In the genomic region with DNA sequence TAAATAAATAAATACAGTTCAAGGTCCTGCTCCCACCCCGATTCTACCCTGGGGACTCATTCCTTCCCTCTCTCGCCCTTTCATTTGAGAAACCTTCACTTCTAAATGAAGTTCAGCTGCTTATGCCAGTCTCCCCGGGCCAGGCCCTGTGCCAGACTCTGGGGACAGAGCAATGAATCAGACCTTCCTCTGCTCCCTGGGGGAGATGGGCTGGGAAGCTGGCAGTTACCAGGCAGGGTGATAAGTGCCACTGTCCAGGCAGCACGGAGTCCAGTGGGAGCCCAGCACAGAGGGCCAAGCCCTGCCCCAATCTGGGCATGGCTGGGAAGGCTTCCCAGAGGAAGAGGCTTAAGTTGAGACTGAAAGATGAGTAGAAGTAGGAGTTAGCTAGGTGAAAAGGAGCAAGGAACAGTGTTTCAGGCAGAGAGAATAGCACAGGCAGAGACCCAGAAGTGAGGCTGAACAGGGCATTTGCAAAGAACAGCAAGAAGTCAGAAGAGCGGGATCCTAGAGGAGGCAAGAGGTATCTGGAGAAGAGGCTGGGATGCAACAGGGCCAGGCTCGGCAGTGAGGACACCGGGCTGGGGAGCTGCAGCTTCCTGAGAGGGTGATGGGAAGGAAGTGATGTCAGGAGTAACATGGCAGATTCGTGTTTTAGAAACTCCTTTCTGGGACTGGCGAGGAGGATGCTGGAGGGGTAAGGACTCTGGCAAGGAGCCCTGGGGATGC, we compare ENCODE assay signal across 10 cellular contexts. TPM values are rescaled to one million over a fixed set of nuclear protein-coding genes. Genes with fewer than 3 reads are reported as not detected.
DNase-seq lines count a peak whose midpoint lies in the region; ATAC-seq and TF ChIP-seq lines count a peak whose summit lies in the region.
"Had no signal": no experiment of that assay in that cellular context is flagged by ENCODE, and none has a peak within 500 bp of the region (broad histone marks: within the 10 kb centered on the region; RNA-seq: fewer than 3 reads in every experiment).

No MANE protein-coding gene starts in this region.

- no peak for ATAC-seq in activated T-helper 17 cell treated with anti-CD3 and anti-CD28 coated beads, Interleukin-2, amount 50 U/mL, for 72 hours (replicated peaks)
- peak; percentile 70 for ATAC-seq in aorta (ENCODE audit: low FRiP score)
- no peak for ATAC-seq in natural killer cell treated with Interleukin-12 subunit alpha and Interleukin-12 subunit beta and Interleukin-15 and Interleukin-18, amount 100 ng/mL, for 72 hours
- ATAC-seq: left colon had no signal

- H3K27me3 ChIP-seq in mammary epithelial cell (ENCODE audit: insufficient read depth, low read length) (peaks cover 7% of the 10 kb centered on the region), aorta (ENCODE audit: control insufficient read depth in 1 of 2, insufficient read depth in 2 of 2, low read length in 1 of 2) (no peaks in the 10 kb centered on the region)

- BruUV-seq in MCF 10A (replicated peaks; lab: Mats Ljungman, UMichigan) (no TSS peak), mammary epithelial cell (replicated peaks; lab: Mats Ljungman, UMichigan) (no TSS peak)

- H3K4me1 Mint-ChIP-seq in MCF 10A (ENCODE audit: insufficient read depth, unreplicated experiment), result peaks cover 6% of the 10 kb centered on the region
- H3K4me1 Mint-ChIP-seq in activated T-helper 17 cell treated with anti-CD3 and anti-CD28 coated beads, Interleukin-2, amount 50 U/mL, for 72 hours, result peaks cover 28% of the 10 kb centered on the region
- H3K4me1 Mint-ChIP-seq in natural killer cell treated with Interleukin-12 subunit alpha and Interleukin-12 subunit beta and Interleukin-15 and Interleukin-18, amount 100 ng/mL, for 72 hours (ENCODE audit: low read depth in 2 of 2), result peaks cover 14 to 24% of the 10 kb centered on the region in 2 donors

- no peaks in the 10 kb centered on the region for H3K79me2 ChIP-seq in mammary epithelial cell (ENCODE audit: insufficient read depth, low read length)

- no peaks in the 10 kb centered on the region for H3K36me3 Mint-ChIP-seq in MCF 10A (ENCODE audit: insufficient read depth, unreplicated experiment)
- no peaks in the 10 kb centered on the region for H3K36me3 Mint-ChIP-seq in activated T-helper 17 cell treated with anti-CD3 and anti-CD28 coated beads, Interleukin-2, amount 50 U/mL, for 72 hours (ENCODE audit: low read depth)
- H3K36me3 Mint-ChIP-seq in natural killer cell treated with Interleukin-12 subunit alpha and Interleukin-12 subunit beta and Interleukin-15 and Interleukin-18, amount 100 ng/mL, for 72 hours, result no peaks in the 10 kb centered on the region

- dilution Hi-C loops in mammary epithelial cell (cut with HindIII; ENCODE audit: low sequenced_read_pairs), result no loop called here

- H3K27me3 Mint-ChIP-seq in MCF 10A (ENCODE audit: insufficient read depth, unreplicated experiment), result peaks cover 14% of the 10 kb centered on the region
- peaks cover 3% of the 10 kb centered on the region for H3K27me3 Mint-ChIP-seq in activated T-helper 17 cell treated with anti-CD3 and anti-CD28 coated beads, Interleukin-2, amount 50 U/mL, for 72 hours
- no peaks in the 10 kb centered on the region for H3K27me3 Mint-ChIP-seq in natural killer cell treated with Interleukin-12 subunit alpha and Interleukin-12 subunit beta and Interleukin-15 and Interleukin-18, amount 100 ng/mL, for 72 hours

- no peak overlapping the region for H3K4me3 Mint-ChIP-seq in MCF 10A (ENCODE audit: unreplicated experiment)
- peak overlapping the region; percentile 54 for H3K4me3 Mint-ChIP-seq in activated T-helper 17 cell treated with anti-CD3 and anti-CD28 coated beads, Interleukin-2, amount 50 U/mL, for 72 hours
- H3K4me3 Mint-ChIP-seq in natural killer cell treated with Interleukin-12 subunit alpha and Interleukin-12 subunit beta and Interleukin-15 and Interleukin-18, amount 100 ng/mL, for 72 hours, result no peak overlapping the region

- WGBS in mammary epithelial cell (ENCODE audit: low coverage, missing lambda C conversion rate), result 61% methylated on average over 9 of the region's 9 CpGs
- WGBS in aorta, 2 donors, result 26 to 33% methylated on average over 9 of the region's 9 CpGs

- H2AFZ ChIP-seq in mammary epithelial cell (ENCODE audit: low read depth, low read length), result no peak overlapping the region

- H3K36me3 ChIP-seq in mammary epithelial cell (ENCODE audit: insufficient read depth, low read length), result no peaks in the 10 kb centered on the region
- H3K36me3 ChIP-seq in aorta (ENCODE audit: control insufficient read depth in 1 of 2, insufficient read depth in 2 of 2, low read length in 1 of 2), result no peaks in the 10 kb centered on the region

- H4K20me1 ChIP-seq in mammary epithelial cell (ENCODE audit: insufficient read depth, low read length), result no peaks in the 10 kb centered on the region

- in situ Hi-C loops in mammary epithelial cell (cut with MboI; ENCODE audit: low sequenced_read_pairs in 2 of 2), result no loop called here

- TF ChIP-seq CTCF in MCF 10A (IDR thresholded peaks at IDR 0.05; ENCODE audit: unreplicated experiment) (no peak), mammary epithelial cell (conservative IDR thresholded peaks at IDR 0.05 in 1 of 2, IDR thresholded peaks at IDR 0.05 in 1 of 2; ENCODE audit: extremely low read depth in 1 of 2, insufficient read depth in 1 of 2, low read depth in 1 of 2, low read length in 2 of 2) (no peak)

- POLR2A ChIA-PET in MCF 10A (lab: Yijun Ruan, JAX), result interaction anchor here (0.7 to 0.8 kb wide), 2 partner anchors 15 to 18 kb away, joined by 3 read pairs; no protein-coding TSS in a partner anchor

- H3K9me3 ChIP-seq in mammary epithelial cell (replicated peaks; ENCODE audit: insufficient read depth, low read length) (no peaks in the 10 kb centered on the region), aorta (ENCODE audit: control insufficient read depth, low read length) (no peaks in the 10 kb centered on the region)

- CTCF ChIA-PET in MCF 10A (lab: Yijun Ruan, JAX), result interaction anchor here (0.6 to 0.8 kb wide), 2 partner anchors 21 to 152 kb away, joined by 3 to 5 read pairs; no protein-coding TSS in a partner anchor
- CTCF ChIA-PET in mammary epithelial cell (lab: Charles Lee; ENCODE audit: low non-redundant PET), result no interaction called here

- H3K9ac ChIP-seq in mammary epithelial cell (ENCODE audit: insufficient read depth, low read length), result no peak overlapping the region

- no peak overlapping the region for H3K4me3 ChIP-seq in mammary epithelial cell (replicated peaks in 1 of 3; ENCODE audit: insufficient read depth in 1 of 3, low read depth in 2 of 3, low read length in 3 of 3)
- H3K4me3 ChIP-seq in aorta (ENCODE audit: low read length in 2 of 2), result no peak overlapping the region
- H3K4me3 ChIP-seq: smooth muscle cell had no signal

- H3K4me2 ChIP-seq in mammary epithelial cell (ENCODE audit: insufficient read depth, low read depth, low read length), result no peak overlapping the region
- H3K4me2 ChIP-seq: smooth muscle cell had no signal

- DNase-seq in MCF 10A (ENCODE audit: unreplicated experiment) (peak; percentile 47), mammary epithelial cell (no peak), lung microvascular endothelial cell (ENCODE audit: low read depth in 2 of 2) (peak; percentile 33 to 49), aorta (peak; percentile 90 to 93), iPS-NIHi11 (ENCODE audit: low spot score) (no peak), dedifferentiated amniotic fluid mesenchymal stem cell (ENCODE audit: extremely low spot score) (no peak)
- no peak for DNase-seq in natural killer cell treated with Interleukin-12 subunit alpha and Interleukin-12 subunit beta and Interleukin-15 and Interleukin-18, amount 100 ng/mL, for 72 hours (ENCODE audit: low spot score)

- intact Hi-C loops in MCF 10A (cut with micrococcal nuclease), result no loop called here
- intact Hi-C loops in mammary epithelial cell (cut with micrococcal nuclease), result no loop called here
- intact Hi-C loops in aorta (cut with DNase I), result no loop called here

- H3K27ac Mint-ChIP-seq in MCF 10A (ENCODE audit: low read depth, unreplicated experiment), result no peak overlapping the region
- H3K27ac Mint-ChIP-seq in activated T-helper 17 cell treated with anti-CD3 and anti-CD28 coated beads, Interleukin-2, amount 50 U/mL, for 72 hours, result peak overlapping the region; percentile 70
- H3K27ac Mint-ChIP-seq in natural killer cell treated with Interleukin-12 subunit alpha and Interleukin-12 subunit beta and Interleukin-15 and Interleukin-18, amount 100 ng/mL, for 72 hours, result no peak overlapping the region

- H3K4me1 ChIP-seq in mammary epithelial cell (ENCODE audit: insufficient read depth, low read length) (peaks cover 5% of the 10 kb centered on the region), aorta (ENCODE audit: control insufficient read depth in 1 of 2, insufficient read depth in 2 of 2, low read length in 2 of 2) (peaks cover 0 to 4% of the 10 kb centered on the region in 2 donors)

- no peaks in the 10 kb centered on the region for H3K9me3 Mint-ChIP-seq in MCF 10A (ENCODE audit: unreplicated experiment)
- no peaks in the 10 kb centered on the region for H3K9me3 Mint-ChIP-seq in activated T-helper 17 cell treated with anti-CD3 and anti-CD28 coated beads, Interleukin-2, amount 50 U/mL, for 72 hours
- no peaks in the 10 kb centered on the region for H3K9me3 Mint-ChIP-seq in natural killer cell treated with Interleukin-12 subunit alpha and Interleukin-12 subunit beta and Interleukin-15 and Interleukin-18, amount 100 ng/mL, for 72 hours

- H3K27ac ChIP-seq in mammary epithelial cell (ENCODE audit: insufficient read depth, low read depth, low read length), result no peak overlapping the region
- H3K27ac ChIP-seq in aorta (ENCODE audit: low read depth in 1 of 2, low read length in 2 of 2), result peak overlapping the region in 1 of 2 donors; percentile 42

RNA-seq across cellular contexts. Expression of a gene that starts 13.5 kb away (rescaled TPM):
- total RNA-seq in MCF 10A (2022), result not detected in 2 replicates
- total RNA-seq in mammary epithelial cell, result not detected
- polyA plus RNA-seq in mammary epithelial cell, result 0.02 TPM
- polyA minus RNA-seq in mammary epithelial cell, result not detected
- 1 to 10 TPM in 1 of 2 donors, under 1 TPM in 1; 0.45 to 1.5 TPM for total RNA-seq in activated T-helper 17 cell treated with anti-CD3 and anti-CD28 coated beads, Interleukin-2, amount 50 U/mL, for 72 hours
- total RNA-seq in lung microvascular endothelial cell, result not detected in 2 replicates
- total RNA-seq in aorta, result 1 to 10 TPM; 7.2 to 8.7 TPM
- polyA plus RNA-seq in aorta, result 10 to 100 TPM in 1 of 2 donors, under 1 TPM in 1; 0.88 to 10.0 TPM
- under 1 TPM; 0.24 to 0.56 TPM for total RNA-seq in natural killer cell treated with Interleukin-12 subunit alpha and Interleukin-12 subunit beta and Interleukin-15 and Interleukin-18, amount 100 ng/mL, for 72 hours
- total RNA-seq: smooth muscle cell had no signal

Comparison
In these comparisons a context has a peak if more than half of its experiments do, and no peak if none do; other contexts are left out.
1. DNase-seq: peak in MCF 10A (single experiment), lung microvascular endothelial cell (2 of 2) and aorta (2 of 2); none in mammary epithelial cell (single experiment), natural killer cell treated with Interleukin-12 subunit alpha and Interleukin-12 subunit beta and Interleukin-15 and Interleukin-18, amount 100 ng/mL, for 72 hours (single experiment), iPS-NIHi11 (single experiment) and dedifferentiated amniotic fluid mesenchymal stem cell (single experiment).